ENCODE assay signal across 13 cellular contexts in genomic region chr4:98653890-98654867, GRCh38. TPM values are rescaled to one million over a fixed set of nuclear protein-coding genes. Genes with fewer than 3 reads are reported as not detected.
DNase-seq lines count a peak whose midpoint lies in the region; ATAC-seq and TF ChIP-seq lines count a peak whose summit lies in the region.
"Had no signal": no experiment of that assay in that cellular context is flagged by ENCODE, and none has a peak within 500 bp of the region (broad histone marks: within the 10 kb centered on the region; RNA-seq: fewer than 3 reads in every experiment).

No MANE protein-coding gene starts in this region.

- H3K27ac ChIP-seq in breast epithelium = peak overlapping the region; percentile 3 to 31
- H3K27ac ChIP-seq: body of pancreas had no signal

- no TSS peak for BruUV-seq in Caco-2 (replicated peaks; lab: Mats Ljungman, UMichigan)

- POLR2A ChIA-PET in Caco-2 (lab: Charles Lee) = no interaction called here

- H3K4me1 ChIP-seq in breast epithelium (peaks cover 0 to under 1% of the 10 kb centered on the region in 2 donors), Caco-2 (0 out of 2 replicates have a peak, but pooled peaks cover 8% of the 10 kb centered on the region)

- peaks cover 24% of the 10 kb centered on the region for H3K4me1 Mint-ChIP-seq in Caco-2 (ENCODE audit: low read depth, unreplicated experiment)

- in situ Hi-C loops in ACHN (cut with HindIII; ENCODE audit: low pct_ligation_motif_present, low pct_unique_long_range_greater_than_20kb, low sequenced_read_pairs) = no loop called here

- H3K27me3 Mint-ChIP-seq in Caco-2 (ENCODE audit: insufficient read depth, unreplicated experiment) = no peaks in the 10 kb centered on the region

- H3K9me3 ChIP-seq in breast epithelium (no peaks in the 10 kb centered on the region), Caco-2 (no peaks in the 10 kb centered on the region)
- H3K9me3 ChIP-seq: body of pancreas had no signal

- H3K9me3 Mint-ChIP-seq in Caco-2 (ENCODE audit: unreplicated experiment) = no peaks in the 10 kb centered on the region

- H3K27me3 ChIP-seq in breast epithelium (no peaks in the 10 kb centered on the region), Caco-2 (replicated peaks; ENCODE audit: control insufficient read depth, insufficient read depth, low read length) (no peaks in the 10 kb centered on the region)
- H3K27me3 ChIP-seq: body of pancreas had no signal

- no peak for ATAC-seq in HG02759 (IDR thresholded peaks at IDR 0.05; ENCODE audit: unreplicated experiment)
- no peak for ATAC-seq in HG03457 (IDR thresholded peaks at IDR 0.05; ENCODE audit: unreplicated experiment)
- ATAC-seq in HG03432 (IDR thresholded peaks at IDR 0.05; ENCODE audit: unreplicated experiment) = no peak
- ATAC-seq: body of pancreas had no signal

- DNase-seq in ACHN = peak; percentile 38
- peak; percentile 55 for DNase-seq in LoVo (ENCODE audit: low spot score)
- no peak for DNase-seq in breast epithelium (ENCODE audit: low spot score in 2 of 2)
- peak; percentile 80 for DNase-seq in kidney glomerular epithelial cell (lab: John Stamatoyannopoulos, UW)
- no peak for DNase-seq in Caco-2
- DNase-seq: activated CD4-positive, alpha-beta T cell treated with anti-CD3 and anti-CD28 coated beads, Interleukin-2, amount 50 U/mL, for 48 hours; body of pancreas; NCI-H1694 treated with DMSO at 0.1 percent for 48 hours; SHP77 treated with DMSO at 0.1 percent for 48 hours had no signal

- no peak overlapping the region for H3K4me3 Mint-ChIP-seq in Caco-2 (ENCODE audit: unreplicated experiment)
- H3K4me3 Mint-ChIP-seq: B cell had no signal

- peaks cover 5% of the 10 kb centered on the region for H3K36me3 Mint-ChIP-seq in Caco-2 (ENCODE audit: insufficient read depth, unreplicated experiment)

- intact Hi-C loops in breast epithelium (cut with DNase I; ENCODE audit: low total_unique reads) (no loop called here), Caco-2 (cut with micrococcal nuclease; ENCODE audit: unreplicated experiment) (no loop called here)

- peak overlapping the region in 1 of 3 donors; percentile 6 for H3K4me3 ChIP-seq in breast epithelium
- no peak overlapping the region for H3K4me3 ChIP-seq in Caco-2 (ENCODE audit: low read depth, low read length)
- H3K4me3 ChIP-seq: body of pancreas had no signal

- H3K36me3 ChIP-seq in breast epithelium = no peaks in the 10 kb centered on the region
- no peaks in the 10 kb centered on the region for H3K36me3 ChIP-seq in Caco-2 (ENCODE audit: control insufficient read depth, insufficient read depth, low read length)

- H3K27ac Mint-ChIP-seq in Caco-2 (ENCODE audit: unreplicated experiment) = no peak overlapping the region
- H3K27ac Mint-ChIP-seq: B cell had no signal

- CTCF ChIA-PET in Caco-2 (lab: Charles Lee) = no interaction called here

- TF ChIP-seq CTCF in breast epithelium (IDR thresholded peaks at IDR 0.05) (no peak), Caco-2 (IDR thresholded peaks at IDR 0.05; ENCODE audit: insufficient read depth in 1 of 2, low read depth in 1 of 2, low read length in 1 of 2, severe bottlenecking in 1 of 2, unreplicated experiment in 1 of 2) (no peak)

- no peak for TF ChIP-seq POLR2A in breast epithelium (IDR thresholded peaks at IDR 0.05)

RNA-seq across cellular contexts. Expression of gene TSPAN5, which starts 4.2 kb away (rescaled TPM):
- total RNA-seq in breast epithelium = 10 to 100 TPM in 2 of 3 donors, 1 to 10 TPM in 1; 1.9 to 17.7 (median 12.8) TPM
- total RNA-seq in Caco-2 (2022) = 24.1 and 26.1 TPM in 2 replicates

Comparison
In these comparisons a context has a peak if more than half of its experiments do, and no peak if none do; other contexts are left out.
1. DNase-seq: peak in ACHN (single experiment), LoVo (single experiment) and kidney glomerular epithelial cell (single experiment); none in breast epithelium (0 of 2) and Caco-2 (0 of 2).